8 cellular contexts compared by ENCODE assay signal in genomic region chr1:234987415-234988159, GRCh38.
A peak's percentile ranks its signal among the peaks of the same experiment; 100 is the strongest.
DNase-seq lines count a peak whose midpoint lies in the region; ATAC-seq and TF ChIP-seq lines count a peak whose summit lies in the region.

No MANE protein-coding gene starts in this region.

- H3K27me3 ChIP-seq in NT2/D1 (ENCODE audit: insufficient read depth, insufficient read length) = no peaks in the 10 kb centered on the region

- H3K4me1 ChIP-seq in NT2/D1 (ENCODE audit: insufficient read depth, insufficient read length) = peaks cover 11% of the 10 kb centered on the region

- H3K4me3 ChIP-seq in NT2/D1 (ENCODE audit: insufficient read length, low read depth) = no peak overlapping the region

- intact Hi-C loops in Calu3 (cut with micrococcal nuclease; ENCODE audit: unreplicated experiment) = no loop called here

- peak; percentile 56 for ATAC-seq in GM21423 (IDR thresholded peaks at IDR 0.05; ENCODE audit: unreplicated experiment)
- no peak for ATAC-seq in GM21515 (IDR thresholded peaks at IDR 0.05; ENCODE audit: unreplicated experiment)

- peaks cover 49% of the 10 kb centered on the region for H3K4me1 Mint-ChIP-seq in Calu3 (ENCODE audit: low read depth, unreplicated experiment)
- H3K4me1 Mint-ChIP-seq in type B pancreatic cell (ENCODE audit: unreplicated experiment) = peaks cover 47% of the 10 kb centered on the region

- no TSS peak for BruUV-seq in Calu3 (replicated peaks; lab: Mats Ljungman, UMichigan)

- no peaks in the 10 kb centered on the region for H3K27me3 Mint-ChIP-seq in Calu3 (ENCODE audit: unreplicated experiment)
- H3K27me3 Mint-ChIP-seq in type B pancreatic cell = no peaks in the 10 kb centered on the region

- peak overlapping the region; percentile 85 for H3K27ac Mint-ChIP-seq in Calu3 (ENCODE audit: unreplicated experiment)
- peak overlapping the region; percentile 83 for H3K27ac Mint-ChIP-seq in type B pancreatic cell

- H3K9me3 Mint-ChIP-seq in Calu3 (ENCODE audit: low read depth, unreplicated experiment) = peaks cover 2% of the 10 kb centered on the region
- H3K9me3 Mint-ChIP-seq in type B pancreatic cell = no peaks in the 10 kb centered on the region

- no peaks in the 10 kb centered on the region for H3K36me3 ChIP-seq in NT2/D1 (ENCODE audit: insufficient read depth, insufficient read length, low read length)

- CTCF ChIA-PET in Calu3 (lab: Charles Lee) = interaction anchor here (1.5 to 2.2 kb wide), 2 partner anchors 10 to 375 kb away, joined by 3 to 13 read pairs; no protein-coding TSS in a partner anchor

- H3K36me3 Mint-ChIP-seq in Calu3 (ENCODE audit: insufficient read depth, unreplicated experiment) (peaks cover 13% of the 10 kb centered on the region), type B pancreatic cell (no peaks in the 10 kb centered on the region)

- H3K4me3 Mint-ChIP-seq in Calu3 (ENCODE audit: low read depth, unreplicated experiment) (peak overlapping the region; percentile 17), type B pancreatic cell (peak overlapping the region; percentile 32)

- H3K9me3 ChIP-seq in NT2/D1 (ENCODE audit: insufficient read depth, low read length) = no peaks in the 10 kb centered on the region

- H3K9ac ChIP-seq in NT2/D1 (ENCODE audit: insufficient read length, low read depth) = peak overlapping the region; percentile 38

- no peak for TF ChIP-seq CTCF in Calu3 (IDR thresholded peaks at IDR 0.05; ENCODE audit: unreplicated experiment)
- TF ChIP-seq CTCF in type B pancreatic cell (conservative IDR thresholded peaks at IDR 0.05) = no peak

- DNase-seq in Calu3 (peak; percentile 52), NT2/D1 (ENCODE audit: low read depth, low spot score) (peak; percentile 88), dedifferentiated amniotic fluid mesenchymal stem cell (ENCODE audit: extremely low spot score) (peak; percentile 77), medulla oblongata (ENCODE audit: extremely low spot score) (peak; percentile 59), type B pancreatic cell (ENCODE audit: extremely low spot score, unreplicated experiment) (no peak), mesenteric fat pad (ENCODE audit: low spot score) (no peak)

Comparison
In these comparisons a context has a peak if more than half of its experiments do, and no peak if none do; other contexts are left out.
1. DNase-seq: peak in Calu3 (single experiment), NT2/D1 (single experiment), dedifferentiated amniotic fluid mesenchymal stem cell (single experiment) and medulla oblongata (single experiment); none in type B pancreatic cell (single experiment) and mesenteric fat pad (single experiment).